Comparison of ENCODE assay signal across 9 cellular contexts in the genomic region with DNA sequence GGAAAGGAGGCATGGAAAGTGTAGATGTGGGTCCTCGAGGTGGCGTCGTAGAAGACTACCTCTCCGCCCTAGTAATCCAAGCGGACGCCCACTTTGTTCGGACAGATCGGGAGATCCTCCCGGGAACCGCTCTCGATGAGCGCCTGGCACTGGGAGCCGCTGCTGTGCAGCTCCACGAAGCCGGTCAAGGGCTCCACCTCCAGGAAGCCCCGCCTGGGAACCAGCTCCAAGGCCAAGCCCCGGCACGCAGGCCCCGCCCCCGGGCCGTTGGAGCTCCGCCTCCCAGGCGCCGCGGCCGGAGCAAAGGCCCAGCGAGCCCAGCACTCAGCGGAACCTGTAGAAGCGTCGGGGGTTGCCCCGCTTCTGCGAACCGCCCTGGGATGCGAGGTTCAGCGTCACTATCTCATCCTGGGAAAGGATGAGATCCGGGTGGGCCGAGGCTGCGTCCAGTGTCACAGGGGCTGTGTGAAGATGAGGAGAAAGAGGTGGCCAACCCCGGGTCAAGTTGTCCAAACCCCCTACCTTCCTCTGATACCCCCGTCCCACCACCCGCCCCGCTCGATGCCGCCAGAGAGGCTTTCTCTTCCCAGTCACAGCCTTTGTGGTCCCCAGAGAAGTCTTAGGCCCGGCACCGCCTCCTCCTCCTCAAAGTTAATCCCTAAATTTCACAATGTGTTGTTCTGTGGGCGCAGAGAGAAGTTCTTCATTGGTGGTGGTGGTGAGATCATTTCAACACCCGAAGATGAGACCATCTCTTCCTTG. TPM values are rescaled to one million over a fixed set of nuclear protein-coding genes. Genes with fewer than 3 reads are reported as not detected.
A peak's percentile ranks its signal among the peaks of the same experiment; 100 is the strongest.
DNase-seq lines count a peak whose midpoint lies in the region; ATAC-seq and TF ChIP-seq lines count a peak whose summit lies in the region.
"Had no signal": no experiment of that assay in that cellular context is flagged by ENCODE, and none has a peak within 500 bp of the region (broad histone marks: within the 10 kb centered on the region; RNA-seq: fewer than 3 reads in every experiment).

No MANE protein-coding gene starts in this region.

- H3K36me3 Mint-ChIP-seq in dendritic cell treated with granulocyte-macrophage colony-stimulating factor and Interleukin-4, amounts not matched to agents 40 ng/mL and 50 ng/mL, for 4 days (ENCODE audit: low read depth): no peaks in the 10 kb centered on the region

- H3K27ac ChIP-seq in HEK293 (ENCODE audit: extremely low read depth, low read depth, low read length): no peak overlapping the region; the same call in 1 of the 2 replicates

- CTCF ChIA-PET in HEK293 (lab: Yijun Ruan, JAX): interaction anchor here (0.5 to 5.7 kb wide), 29 partner anchors 9 to 668 kb away, joined by 3 to 200 read pairs (median 4); a partner anchor contains a TSS

- no peaks in the 10 kb centered on the region for H3K36me3 ChIP-seq in HEK293 (ENCODE audit: control insufficient read depth in 2 of 2, insufficient read depth in 1 of 2, low read length in 2 of 2)

- H3K4me3 ChIP-seq in HEK293 (ENCODE audit: low read depth, low read length): peak overlapping the region; percentile 44

- peak overlapping the region; percentile 73 for H3K4me3 Mint-ChIP-seq in dendritic cell treated with granulocyte-macrophage colony-stimulating factor and Interleukin-4, amounts not matched to agents 40 ng/mL and 50 ng/mL, for 4 days

- H3K9me3 ChIP-seq in HEK293 (ENCODE audit: control insufficient read depth, insufficient read depth, low read depth, low read length): no peaks in the 10 kb centered on the region

- H3K27me3 Mint-ChIP-seq in dendritic cell treated with granulocyte-macrophage colony-stimulating factor and Interleukin-4, amounts not matched to agents 40 ng/mL and 50 ng/mL, for 4 days: peaks cover 71% of the 10 kb centered on the region

- H3K4me1 Mint-ChIP-seq in dendritic cell treated with granulocyte-macrophage colony-stimulating factor and Interleukin-4, amounts not matched to agents 40 ng/mL and 50 ng/mL, for 4 days (ENCODE audit: low read depth): peaks cover 38% of the 10 kb centered on the region

- H3K9me3 Mint-ChIP-seq in dendritic cell treated with granulocyte-macrophage colony-stimulating factor and Interleukin-4, amounts not matched to agents 40 ng/mL and 50 ng/mL, for 4 days: no peaks in the 10 kb centered on the region

- peak overlapping the region; percentile 59 for H3K27ac Mint-ChIP-seq in dendritic cell treated with granulocyte-macrophage colony-stimulating factor and Interleukin-4, amounts not matched to agents 40 ng/mL and 50 ng/mL, for 4 days

- DNase-seq in DMS53 (lab: John Stamatoyannopoulos, UW): peak; percentile 97
- peak; percentile 26 for DNase-seq in NCI-H345 treated with DMSO at 0.1 percent for 48 hours (lab: John Stamatoyannopoulos, UW; ENCODE audit: unreplicated experiment)
- DNase-seq in activated CD4-positive, alpha-beta T cell treated with anti-CD3 and anti-CD28 coated beads, Interleukin-2, amount 50 U/mL, for 1 hour: peak; percentile 57
- peak; percentile 91 for DNase-seq in left lobe of liver (ENCODE audit: low spot score)
- peak; percentile 29 to 43 for DNase-seq in stimulated activated CD4-positive, alpha-beta T cell treated with anti-CD3 and anti-CD28 coated beads, Interleukin-1b, Interleukin-23, amount 100 ng/mL, for 1 hour (ENCODE audit: low read depth in 2 of 2)
- DNase-seq in NCI-H446 treated with DMSO at 0.1 percent for 48 hours (lab: John Stamatoyannopoulos, UW): no peak

- peak; percentile 80 for TF ChIP-seq CTCF in HEK293 (tag by site-specific recombination; IDR thresholded peaks at IDR 0.05)

- POLR2A ChIA-PET in HEK293 (lab: Yijun Ruan, JAX): interaction anchor here (0.7 to 1.7 kb wide), 21 partner anchors 10 to 224 kb away, joined by 3 to 36 read pairs (median 4); a partner anchor contains a TSS

- intact Hi-C loops in dendritic cell treated with granulocyte-macrophage colony-stimulating factor and Interleukin-4, amounts not matched to agents 40 ng/mL and 50 ng/mL, for 4 days (cut with micrococcal nuclease): loop anchor here (2.0 kb wide), 1 partner anchor 41 kb away; a partner anchor contains a TSS

- ATAC-seq in left lobe of liver: peak; percentile 91

- H3K4me1 ChIP-seq in HEK293 (ENCODE audit: control insufficient read depth, insufficient read depth, low read length): peaks cover 15% of the 10 kb centered on the region

TF ChIP-seq in HEK293, 187 proteins besides CTCF, POLR2A, EP300 and RAD21 (continues in another document):
- TF ChIP-seq OSR2 (tag by site-specific recombination; IDR thresholded peaks at IDR 0.05) (peak; percentile 60; the same call in 1 of the 2 replicates), ZFP69B (tag by site-specific recombination; IDR thresholded peaks at IDR 0.05) (no peak), ZXDB (tag by site-specific recombination; IDR thresholded peaks at IDR 0.05) (peak; percentile 58; the same call in 1 of the 2 replicates), GLIS1 (tag by site-specific recombination; IDR thresholded peaks at IDR 0.05) (no peak), SP7 (tag by site-specific recombination; IDR thresholded peaks at IDR 0.05) (peak; percentile 42; the same call in 1 of the 2 replicates), ZNF76 (tag by site-specific recombination; IDR thresholded peaks at IDR 0.05; ENCODE audit: borderline replicate concordance, low read depth) (no peak), ZNF785 (tag by site-specific recombination; IDR thresholded peaks at IDR 0.05) (no peak), ZBTB20 (tag by site-specific recombination; IDR thresholded peaks at IDR 0.05) (peak; percentile 98; the same call in 1 of the 2 replicates), ZNF600 (tag by site-specific recombination; IDR thresholded peaks at IDR 0.05) (peak; percentile 81), IKZF3 (tag by site-specific recombination; IDR thresholded peaks at IDR 0.05) (peak; percentile 91)
- TF ChIP-seq, protein P1, sequence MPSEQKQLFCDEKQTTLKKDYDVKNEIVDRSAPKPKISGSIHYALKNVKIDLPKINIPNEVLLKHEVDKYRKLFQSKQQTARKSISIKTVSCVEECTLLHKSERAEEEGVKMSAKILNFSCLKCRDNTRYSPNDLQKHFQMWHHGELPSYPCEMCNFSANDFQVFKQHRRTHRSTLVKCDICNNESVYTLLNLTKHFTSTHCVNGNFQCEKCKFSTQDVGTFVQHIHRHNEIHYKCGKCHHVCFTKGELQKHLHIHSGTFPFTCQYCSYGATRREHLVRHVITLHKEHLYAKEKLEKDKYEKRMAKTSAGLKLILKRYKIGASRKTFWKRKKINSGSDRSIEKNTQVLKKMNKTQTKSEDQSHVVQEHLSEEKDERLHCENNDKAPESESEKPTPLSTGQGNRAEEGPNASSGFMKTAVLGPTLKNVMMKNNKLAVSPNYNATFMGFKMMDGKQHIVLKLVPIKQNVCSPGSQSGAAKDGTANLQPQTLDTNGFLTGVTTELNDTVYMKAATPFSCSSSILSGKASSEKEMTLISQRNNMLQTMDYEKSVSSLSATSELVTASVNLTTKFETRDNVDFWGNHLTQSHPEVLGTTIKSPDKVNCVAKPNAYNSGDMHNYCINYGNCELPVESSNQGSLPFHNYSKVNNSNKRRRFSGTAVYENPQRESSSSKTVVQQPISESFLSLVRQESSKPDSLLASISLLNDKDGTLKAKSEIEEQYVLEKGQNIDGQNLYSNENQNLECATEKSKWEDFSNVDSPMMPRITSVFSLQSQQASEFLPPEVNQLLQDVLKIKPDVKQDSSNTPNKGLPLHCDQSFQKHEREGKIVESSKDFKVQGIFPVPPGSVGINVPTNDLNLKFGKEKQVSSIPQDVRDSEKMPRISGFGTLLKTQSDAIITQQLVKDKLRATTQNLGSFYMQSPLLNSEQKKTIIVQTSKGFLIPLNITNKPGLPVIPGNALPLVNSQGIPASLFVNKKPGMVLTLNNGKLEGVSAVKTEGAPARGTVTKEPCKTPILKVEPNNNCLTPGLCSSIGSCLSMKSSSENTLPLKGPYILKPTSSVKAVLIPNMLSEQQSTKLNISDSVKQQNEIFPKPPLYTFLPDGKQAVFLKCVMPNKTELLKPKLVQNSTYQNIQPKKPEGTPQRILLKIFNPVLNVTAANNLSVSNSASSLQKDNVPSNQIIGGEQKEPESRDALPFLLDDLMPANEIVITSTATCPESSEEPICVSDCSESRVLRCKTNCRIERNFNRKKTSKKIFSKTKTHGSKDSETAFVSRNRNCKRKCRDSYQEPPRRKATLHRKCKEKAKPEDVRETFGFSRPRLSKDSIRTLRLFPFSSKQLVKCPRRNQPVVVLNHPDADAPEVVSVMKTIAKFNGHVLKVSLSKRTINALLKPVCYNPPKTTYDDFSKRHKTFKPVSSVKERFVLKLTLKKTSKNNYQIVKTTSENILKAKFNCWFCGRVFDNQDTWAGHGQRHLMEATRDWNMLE (tag by site-specific recombination; conservative IDR thresholded peaks at IDR 0.05; ENCODE audit: low read depth): no peak
- TF ChIP-seq, protein P2, sequence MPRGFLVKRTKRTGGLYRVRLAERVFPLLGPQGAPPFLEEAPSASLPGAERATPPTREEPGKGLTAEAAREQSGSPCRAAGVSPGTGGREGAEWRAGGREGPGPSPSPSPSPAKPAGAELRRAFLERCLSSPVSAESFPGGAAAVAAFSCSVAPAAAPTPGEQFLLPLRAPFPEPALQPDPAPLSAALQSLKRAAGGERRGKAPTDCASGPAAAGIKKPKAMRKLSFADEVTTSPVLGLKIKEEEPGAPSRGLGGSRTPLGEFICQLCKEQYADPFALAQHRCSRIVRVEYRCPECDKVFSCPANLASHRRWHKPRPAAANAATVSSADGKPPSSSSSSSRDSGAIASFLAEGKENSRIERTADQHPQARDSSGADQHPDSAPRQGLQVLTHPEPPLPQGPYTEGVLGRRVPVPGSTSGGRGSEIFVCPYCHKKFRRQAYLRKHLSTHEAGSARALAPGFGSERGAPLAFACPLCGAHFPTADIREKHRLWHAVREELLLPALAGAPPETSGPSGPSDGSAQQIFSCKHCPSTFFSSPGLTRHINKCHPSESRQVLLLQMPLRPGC (tag by site-specific recombination; IDR thresholded peaks at IDR 0.05): no peak
- TF ChIP-seq, protein P3, sequence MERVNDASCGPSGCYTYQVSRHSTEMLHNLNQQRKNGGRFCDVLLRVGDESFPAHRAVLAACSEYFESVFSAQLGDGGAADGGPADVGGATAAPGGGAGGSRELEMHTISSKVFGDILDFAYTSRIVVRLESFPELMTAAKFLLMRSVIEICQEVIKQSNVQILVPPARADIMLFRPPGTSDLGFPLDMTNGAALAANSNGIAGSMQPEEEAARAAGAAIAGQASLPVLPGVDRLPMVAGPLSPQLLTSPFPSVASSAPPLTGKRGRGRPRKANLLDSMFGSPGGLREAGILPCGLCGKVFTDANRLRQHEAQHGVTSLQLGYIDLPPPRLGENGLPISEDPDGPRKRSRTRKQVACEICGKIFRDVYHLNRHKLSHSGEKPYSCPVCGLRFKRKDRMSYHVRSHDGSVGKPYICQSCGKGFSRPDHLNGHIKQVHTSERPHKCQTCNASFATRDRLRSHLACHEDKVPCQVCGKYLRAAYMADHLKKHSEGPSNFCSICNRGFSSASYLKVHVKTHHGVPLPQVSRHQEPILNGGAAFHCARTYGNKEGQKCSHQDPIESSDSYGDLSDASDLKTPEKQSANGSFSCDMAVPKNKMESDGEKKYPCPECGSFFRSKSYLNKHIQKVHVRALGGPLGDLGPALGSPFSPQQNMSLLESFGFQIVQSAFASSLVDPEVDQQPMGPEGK (tag by site-specific recombination; IDR thresholded peaks at IDR 0.05): peak; percentile 67

RNA-seq across cellular contexts. Expression of a gene that starts 10.8 kb away (rescaled TPM):
- not detected for total RNA-seq in left lobe of liver
- total RNA-seq: subcutaneous adipose tissue had no signal

RNA-seq across cellular contexts. Expression of a gene that starts 26.6 kb away (rescaled TPM):
- 0.08 TPM for total RNA-seq in left lobe of liver
- total RNA-seq: subcutaneous adipose tissue had no signal

RNA-seq across cellular contexts. Expression of a gene that starts 33.8 kb away (rescaled TPM):
- not detected for total RNA-seq in left lobe of liver
- total RNA-seq: subcutaneous adipose tissue had no signal

RNA-seq across cellular contexts. Expression of a gene that starts 35.1 kb away (rescaled TPM):
- total RNA-seq in left lobe of liver: 21.7 TPM

RNA-seq across cellular contexts. Expression of a gene that starts 41.1 kb away (rescaled TPM):
- total RNA-seq in left lobe of liver: 8.2 TPM
